13 cellular contexts compared by ENCODE assay signal in the genomic region with DNA sequence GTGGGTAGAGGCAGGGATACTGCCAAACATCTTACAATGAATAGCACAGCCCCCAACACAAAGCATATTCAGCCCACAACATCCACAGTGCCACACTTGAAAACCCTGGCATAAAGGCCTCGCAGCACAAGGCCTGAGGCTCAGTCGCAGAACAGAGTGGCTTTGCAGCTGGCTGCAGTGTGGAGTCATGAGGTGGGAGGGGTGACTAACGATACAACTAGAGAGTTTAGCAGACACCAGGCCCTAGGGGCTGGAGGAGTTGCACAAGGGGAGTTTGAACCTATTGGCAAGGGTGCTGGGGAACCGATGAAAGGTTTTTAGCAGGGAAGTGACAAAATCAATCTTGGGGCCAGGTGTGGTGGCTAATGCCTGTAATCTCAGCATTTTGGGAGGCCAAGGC. TPM values are rescaled to one million over a fixed set of nuclear protein-coding genes. Genes with fewer than 3 reads are reported as not detected.
DNase-seq lines count a peak whose midpoint lies in the region; ATAC-seq and TF ChIP-seq lines count a peak whose summit lies in the region.
"Had no signal": no experiment of that assay in that cellular context is flagged by ENCODE, and none has a peak within 500 bp of the region (broad histone marks: within the 10 kb centered on the region; RNA-seq: fewer than 3 reads in every experiment).

No MANE protein-coding gene starts in this region.

- H3K4me1 Mint-ChIP-seq in activated T-helper 17 cell treated with anti-CD3 and anti-CD28 coated beads, Interleukin-2, amount 50 U/mL, for 72 hours: peaks cover 33% of the 10 kb centered on the region
- peaks cover 52 to 58% of the 10 kb centered on the region in 2 donors for H3K4me1 Mint-ChIP-seq in natural killer cell

- ATAC-seq in activated T-helper 17 cell treated with anti-CD3 and anti-CD28 coated beads, Interleukin-2, amount 50 U/mL, for 72 hours (replicated peaks): no peak
- ATAC-seq in natural killer cell (no peak), HG02642 (IDR thresholded peaks at IDR 0.05; ENCODE audit: poor library complexity, unreplicated experiment) (no peak)

- H3K27me3 Mint-ChIP-seq in activated T-helper 17 cell treated with anti-CD3 and anti-CD28 coated beads, Interleukin-2, amount 50 U/mL, for 72 hours: no peaks in the 10 kb centered on the region
- H3K27me3 Mint-ChIP-seq in natural killer cell (ENCODE audit: low read depth in 2 of 2): no peaks in the 10 kb centered on the region

- no peaks in the 10 kb centered on the region for H3K36me3 Mint-ChIP-seq in activated T-helper 17 cell treated with anti-CD3 and anti-CD28 coated beads, Interleukin-2, amount 50 U/mL, for 72 hours (ENCODE audit: low read depth)
- H3K36me3 Mint-ChIP-seq in natural killer cell: no peaks in the 10 kb centered on the region

- H3K9me3 Mint-ChIP-seq in activated T-helper 17 cell treated with anti-CD3 and anti-CD28 coated beads, Interleukin-2, amount 50 U/mL, for 72 hours: no peaks in the 10 kb centered on the region
- no peaks in the 10 kb centered on the region for H3K9me3 Mint-ChIP-seq in natural killer cell

- TF ChIP-seq CTCF in natural killer cell (IDR thresholded peaks at IDR 0.05): no peak

- peak overlapping the region; percentile 93 for H3K27ac Mint-ChIP-seq in activated T-helper 17 cell treated with anti-CD3 and anti-CD28 coated beads, Interleukin-2, amount 50 U/mL, for 72 hours
- peak overlapping the region; percentile 95 for H3K27ac Mint-ChIP-seq in natural killer cell

- intact Hi-C loops in natural killer cell (cut with micrococcal nuclease): loop anchor here (5.0 kb wide), 1 partner anchor 82 kb away; the partner anchor contains the start of gene ATP1B3

- DNase-seq in stimulated activated CD4-positive, alpha-beta T cell treated with anti-CD3 and anti-CD28 coated beads, Interleukin-15, amount 100 ng/mL, for 24 hours: peak; percentile 46
- no peak for DNase-seq in stimulated activated CD4-positive, alpha-beta T cell treated with anti-CD3 and anti-CD28 coated beads, Interleukin-12 subunit alpha, Interleukin-12 subunit beta, amount 100 ng/mL, for 4 hours
- DNase-seq in natural killer cell: no peak
- DNase-seq in kidney glomerular epithelial cell (lab: John Stamatoyannopoulos, UW): no peak
- no peak for DNase-seq in DMS 273 treated with DMSO at 0.1 percent for 48 hours (lab: John Stamatoyannopoulos, UW)
- DNase-seq in SKM-1 (lab: John Stamatoyannopoulos, UW; ENCODE audit: unreplicated experiment): no peak
- DNase-seq: mammary epithelial cell, NCI-H1417 treated with DMSO at 0.1 percent for 48 hours, NCI-H526 treated with DMSO at 0.1 percent for 48 hours, SIG-M5 had no signal

- H3K4me3 Mint-ChIP-seq in activated T-helper 17 cell treated with anti-CD3 and anti-CD28 coated beads, Interleukin-2, amount 50 U/mL, for 72 hours: peak overlapping the region; percentile 92
- H3K4me3 Mint-ChIP-seq in natural killer cell: peak overlapping the region; percentile 88

RNA-seq across cellular contexts. Expression of gene GRK7, which starts 32.1 kb away (rescaled TPM):
- total RNA-seq in activated T-helper 17 cell treated with anti-CD3 and anti-CD28 coated beads, Interleukin-2, amount 50 U/mL, for 72 hours: under 1 TPM in 1 of 2 donors, not detected in 1; 0.09 TPM
- under 1 TPM; 0.14 to 0.16 (median 0.15) TPM for total RNA-seq in natural killer cell
- total RNA-seq: endothelial cell of umbilical vein had no signal

RNA-seq across cellular contexts. Expression of gene RNF7, which starts 57.2 kb away (rescaled TPM):
- 10 to 100 TPM; 55.5 to 80.2 TPM for total RNA-seq in activated T-helper 17 cell treated with anti-CD3 and anti-CD28 coated beads, Interleukin-2, amount 50 U/mL, for 72 hours
- total RNA-seq in natural killer cell: 10 to 100 TPM; 65.0 to 75.0 (median 73.4) TPM
